8 cellular contexts compared by ENCODE assay signal in genomic region chr1:89434058-89434780, GRCh38.
DNase-seq lines count a peak whose midpoint lies in the region; ATAC-seq, FAIRE-seq and TF ChIP-seq lines count a peak whose summit lies in the region.
"Not testable (repeated sequence)": the region's sequence is repeated elsewhere in the genome, so short reads cannot be mapped to it uniquely, and the experiment has no call there.

No MANE protein-coding gene starts in this region.

- not testable (repeated sequence) for H3K36me3 Mint-ChIP-seq in activated CD4-positive, alpha-beta T cell treated with anti-CD3 and anti-CD28 coated beads for 36 hours (ENCODE audit: low read depth); endodermal cell (ENCODE audit: low read depth)
- H3K36me3 Mint-ChIP-seq in activated naive CD4-positive, alpha-beta T cell treated with anti-CD3 and anti-CD28 coated beads, Interleukin-2, amount 50 U/mL, for 72 hours: peaks cover 8 to 18% of the 10 kb centered on the region in 2 donors

- not testable (repeated sequence) for H3K27me3 Mint-ChIP-seq in activated CD4-positive, alpha-beta T cell treated with anti-CD3 and anti-CD28 coated beads for 36 hours; endodermal cell (ENCODE audit: insufficient read depth)

- H3K27ac ChIP-seq in endodermal cell (ENCODE audit: low read depth, low read length): not testable (repeated sequence)

- not testable (repeated sequence) for H3K36me3 ChIP-seq in endodermal cell (ENCODE audit: control insufficient read depth, insufficient read depth, low read length)

- POLR2A ChIA-PET in activated CD4-positive, alpha-beta T cell treated with anti-CD3 and anti-CD28 coated beads for 36 hours (lab: Charles Lee): interaction anchor here (1.0 to 1.2 kb wide), 2 partner anchors 19 to 307 kb away, joined by 3 to 4 read pairs; no protein-coding TSS in a partner anchor

- H3K27ac Mint-ChIP-seq in activated CD4-positive, alpha-beta T cell treated with anti-CD3 and anti-CD28 coated beads for 36 hours; activated naive CD4-positive, alpha-beta T cell treated with anti-CD3 and anti-CD28 coated beads, Interleukin-2, amount 50 U/mL, for 72 hours; endodermal cell: not testable (repeated sequence)

- H3K27me3 ChIP-seq in endodermal cell (ENCODE audit: control insufficient read depth, insufficient read depth, low read length, poor library complexity, severe bottlenecking): not testable (repeated sequence)

- H3K9ac ChIP-seq in endodermal cell (ENCODE audit: extremely low read depth, low read length, poor library complexity, severe bottlenecking): not testable (repeated sequence)

- 88 to 93% methylated on average over 6 to 8 of the region's 9 CpGs for WGBS in endodermal cell (ENCODE audit: insufficient coverage in 1 of 2, insufficient read length in 1 of 2), 2 experiments

- peak; percentile 9 for FAIRE-seq in urothelium cell line (lab: Jason Lieb, UNC)

- peaks cover 13% of the 10 kb centered on the region for H3K9me3 Mint-ChIP-seq in activated CD4-positive, alpha-beta T cell treated with anti-CD3 and anti-CD28 coated beads for 36 hours (ENCODE audit: low read depth)
- not testable (repeated sequence) for H3K9me3 Mint-ChIP-seq in activated naive CD4-positive, alpha-beta T cell treated with anti-CD3 and anti-CD28 coated beads, Interleukin-2, amount 50 U/mL, for 72 hours
- H3K9me3 Mint-ChIP-seq in endodermal cell: peaks cover 25% of the 10 kb centered on the region

- H3K4me1 ChIP-seq in endodermal cell (ENCODE audit: control insufficient read depth, insufficient read depth, low read length): not testable (repeated sequence)

- ATAC-seq in activated CD4-positive, alpha-beta T cell treated with anti-CD3 and anti-CD28 coated beads for 36 hours: peak; percentile 96
- ATAC-seq in activated naive CD4-positive, alpha-beta T cell treated with anti-CD3 and anti-CD28 coated beads, Interleukin-2, amount 50 U/mL, for 72 hours: peak; percentile 92 to 99

- not testable (repeated sequence) for H3K4me1 Mint-ChIP-seq in activated CD4-positive, alpha-beta T cell treated with anti-CD3 and anti-CD28 coated beads for 36 hours; endodermal cell

- CTCF ChIA-PET in activated CD4-positive, alpha-beta T cell treated with anti-CD3 and anti-CD28 coated beads for 36 hours (lab: Charles Lee): interaction anchor here (0.6 to 1.5 kb wide), 9 partner anchors 17 to 583 kb away, joined by 3 to 5 read pairs (median 4); no protein-coding TSS in a partner anchor

- TF ChIP-seq CTCF in endodermal cell (conservative IDR thresholded peaks at IDR 0.05): peak; percentile 36

- DNase-seq in CMK (ENCODE audit: low read depth): peak; percentile 27
- DNase-seq in OCI-M1 (lab: John Stamatoyannopoulos, UW): peak; percentile 29
- DNase-seq in activated CD4-positive, alpha-beta T cell treated with anti-CD3 and anti-CD28 coated beads for 36 hours: peak; percentile 34
- peak; percentile 17 for DNase-seq in activated T-cell treated with anti-CD3 and anti-CD28 coated beads for 24 hours (ENCODE audit: low read depth)
- not testable (repeated sequence) for DNase-seq in activated naive CD4-positive, alpha-beta T cell treated with anti-CD3 and anti-CD28 coated beads, Interleukin-2, amount 50 U/mL, for 72 hours (ENCODE audit: low spot score in 2 of 2); endodermal cell; urothelium cell line (ENCODE audit: low spot score)
- peak; percentile 10 to 34 for DNase-seq in stimulated activated CD4-positive, alpha-beta T cell treated with anti-CD3 and anti-CD28 coated beads, Interleukin-2, amount 100 ng/mL, for 24 hours

- not testable (repeated sequence) for H3K4me3 Mint-ChIP-seq in activated CD4-positive, alpha-beta T cell treated with anti-CD3 and anti-CD28 coated beads for 36 hours; endodermal cell

- peaks cover 28% of the 10 kb centered on the region for H3K9me3 ChIP-seq in endodermal cell (ENCODE audit: control insufficient read depth, low read length)

- intact Hi-C loops in activated CD4-positive, alpha-beta T cell treated with anti-CD3 and anti-CD28 coated beads for 36 hours (cut with DNase I, micrococcal nuclease): loop anchor here (1.0 kb wide), 1 partner anchor 17 kb away; no protein-coding TSS in a partner anchor

- not testable (repeated sequence) for H3K4me3 ChIP-seq in endodermal cell (ENCODE audit: low read length)
